ENCODE assay signal across 20 cellular contexts in the genomic region with DNA sequence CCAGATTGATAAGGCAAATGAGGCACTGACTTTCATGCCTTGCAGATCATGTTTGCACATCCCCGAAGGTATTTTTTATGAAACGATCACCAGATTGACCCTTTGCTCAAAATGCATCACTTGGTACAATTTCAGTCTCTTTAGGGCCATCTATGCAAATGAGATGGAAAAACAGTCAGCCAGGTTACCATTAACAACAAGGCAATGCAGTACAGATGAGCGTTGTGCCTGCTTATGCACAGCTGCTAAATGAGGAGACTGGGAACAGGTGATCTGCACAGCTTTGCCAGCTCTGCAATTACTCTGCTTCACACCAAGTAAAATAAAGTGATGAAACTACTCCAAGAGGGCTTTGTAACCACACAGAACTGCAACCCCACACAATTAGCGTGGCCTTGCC. TPM values are rescaled to one million over a fixed set of nuclear protein-coding genes. Genes with fewer than 3 reads are reported as not detected.
DNase-seq lines count a peak whose midpoint lies in the region; ATAC-seq, FAIRE-seq and TF ChIP-seq lines count a peak whose summit lies in the region.
"Had no signal": no experiment of that assay in that cellular context is flagged by ENCODE, and none has a peak within 500 bp of the region (broad histone marks: within the 10 kb centered on the region; RNA-seq: fewer than 3 reads in every experiment).

No MANE protein-coding gene starts in this region.

- H3K9me3 ChIP-seq in MM.1S (replicated peaks; ENCODE audit: insufficient read depth, low read length) (no peaks in the 10 kb centered on the region), tibial nerve (no peaks in the 10 kb centered on the region)
- no peaks in the 10 kb centered on the region for H3K9me3 ChIP-seq in CD4-positive, alpha-beta memory T cell (ENCODE audit: control insufficient read depth in 1 of 2, low read length in 2 of 2)
- H3K9me3 ChIP-seq: MG63 had no signal

- DNase-seq in COLO829 (ENCODE audit: low spot score) (peak; percentile 18), MM.1S (peak; percentile 38), bronchial epithelial cell (ENCODE audit: low read depth) (no peak), C1 segment of cervical spinal cord (lab: John Stamatoyannopoulos, UW) (no peak), tibial nerve (ENCODE audit: low spot score in 2 of 2) (no peak)
- DNase-seq in CD4-positive, alpha-beta memory T cell, result no peak
- DNase-seq: CD8-positive, alpha-beta memory T cell; GDM1; GOT3; MG63; NCI-H1105; NCI-H1694; NCI-H226; NCI-H524 treated with DMSO at 0.1 percent for 48 hours; PC-3 had no signal

- H3K4me2 ChIP-seq in MM.1S (ENCODE audit: low read depth, low read length), result no peak overlapping the region

- H3K9me3 Mint-ChIP-seq in CD4-positive, alpha-beta memory T cell, result peaks cover 0 to 4% (median 0%) of the 10 kb centered on the region in 8 donors
- H3K9me3 Mint-ChIP-seq: CD8-positive, alpha-beta memory T cell had no signal

- H3K79me2 ChIP-seq in MM.1S (ENCODE audit: low read length), result no peaks in the 10 kb centered on the region

- H3K36me3 ChIP-seq in MM.1S (replicated peaks; ENCODE audit: insufficient read depth, low read length) (no peaks in the 10 kb centered on the region), bronchial epithelial cell (ENCODE audit: control insufficient read depth, insufficient read depth, low read length) (no peaks in the 10 kb centered on the region), tibial nerve (no peaks in the 10 kb centered on the region)
- no peaks in the 10 kb centered on the region for H3K36me3 ChIP-seq in CD4-positive, alpha-beta memory T cell (ENCODE audit: insufficient read depth, low read length)
- H3K36me3 ChIP-seq: MG63 had no signal

- CTCF ChIA-PET in CD4-positive, alpha-beta memory T cell (lab: Charles Lee; ENCODE audit: partially characterized antibody), result no interaction called here

- intact Hi-C loops in CD4-positive, alpha-beta memory T cell (cut with micrococcal nuclease), result no loop called here

- H2AFZ ChIP-seq in MM.1S (ENCODE audit: low read length), result no peak overlapping the region

- H3K4me3 ChIP-seq in MM.1S (ENCODE audit: low read length), result no peak overlapping the region
- H3K4me3 ChIP-seq in bronchial epithelial cell (ENCODE audit: low read depth, low read length), result no peak overlapping the region
- H3K4me3 ChIP-seq in CD4-positive, alpha-beta memory T cell (ENCODE audit: low read length in 2 of 2), result no peak overlapping the region
- no peak overlapping the region for H3K4me3 ChIP-seq in tibial nerve
- H3K4me3 ChIP-seq: MG63 had no signal

- POLR2A ChIA-PET in CD4-positive, alpha-beta memory T cell (lab: Charles Lee; ENCODE audit: partially characterized antibody), result no interaction called here

- no peaks in the 10 kb centered on the region for H4K20me1 ChIP-seq in MM.1S (ENCODE audit: insufficient read depth, low read length)

- no peak overlapping the region for H3K9ac ChIP-seq in MM.1S (ENCODE audit: low read length)

- H3K27me3 ChIP-seq in MM.1S (replicated peaks; ENCODE audit: insufficient read depth, low read length) (no peaks in the 10 kb centered on the region), bronchial epithelial cell (ENCODE audit: control insufficient read depth, insufficient read depth, low read length) (no peaks in the 10 kb centered on the region), tibial nerve (no peaks in the 10 kb centered on the region)
- H3K27me3 ChIP-seq in CD4-positive, alpha-beta memory T cell (ENCODE audit: insufficient read depth, low read length), result no peaks in the 10 kb centered on the region
- H3K27me3 ChIP-seq: MG63 had no signal

- no peak for TF ChIP-seq EP300 in tibial nerve (IDR thresholded peaks at IDR 0.05)

- peak; percentile 62 for ATAC-seq in GM19324 (IDR thresholded peaks at IDR 0.05; ENCODE audit: low FRiP score, unreplicated experiment)
- ATAC-seq in GM19023 (IDR thresholded peaks at IDR 0.05; ENCODE audit: unreplicated experiment), result no peak
- ATAC-seq: PC-3 had no signal

- peaks cover 1 to 3% of the 10 kb centered on the region in 2 donors for H3K27me3 Mint-ChIP-seq in CD4-positive, alpha-beta memory T cell

- H3K4me1 ChIP-seq in MM.1S (ENCODE audit: low read length) (no peaks in the 10 kb centered on the region), tibial nerve (no peaks in the 10 kb centered on the region)
- no peaks in the 10 kb centered on the region for H3K4me1 ChIP-seq in CD4-positive, alpha-beta memory T cell (ENCODE audit: insufficient read depth, low read length)

- no peaks in the 10 kb centered on the region for H3K9me2 ChIP-seq in MM.1S (replicated peaks; ENCODE audit: insufficient read depth, low read length)

- H3K4me1 Mint-ChIP-seq in CD4-positive, alpha-beta memory T cell, result no peaks in the 10 kb centered on the region

- no peaks in the 10 kb centered on the region for H3K36me3 Mint-ChIP-seq in CD4-positive, alpha-beta memory T cell
- H3K36me3 Mint-ChIP-seq: CD8-positive, alpha-beta memory T cell had no signal

- H3K27ac ChIP-seq in MM.1S (ENCODE audit: low read length), result peak overlapping the region; percentile 5; the same call in 1 of the 2 replicates
- no peak overlapping the region for H3K27ac ChIP-seq in CD4-positive, alpha-beta memory T cell (ENCODE audit: low read depth, low read length)
- no peak overlapping the region for H3K27ac ChIP-seq in tibial nerve

- no peak for TF ChIP-seq POLR2A in tibial nerve (IDR thresholded peaks at IDR 0.05)

- WGBS in tibial nerve, 2 donors, result 76 to 78% methylated on average over 4 of the region's 4 CpGs

- no peak overlapping the region for H3K27ac Mint-ChIP-seq in CD4-positive, alpha-beta memory T cell
- H3K27ac Mint-ChIP-seq: CD8-positive, alpha-beta memory T cell had no signal

- no peak overlapping the region for H3K4me3 Mint-ChIP-seq in CD4-positive, alpha-beta memory T cell
- H3K4me3 Mint-ChIP-seq: CD8-positive, alpha-beta memory T cell had no signal

- TF ChIP-seq CTCF in MM.1S (IDR thresholded peaks at IDR 0.05; ENCODE audit: low read length) (no peak), bronchial epithelial cell (IDR thresholded peaks at IDR 0.05; ENCODE audit: insufficient read depth, low read length, severe bottlenecking) (no peak), tibial nerve (IDR thresholded peaks at IDR 0.05) (no peak)

- no peaks in the 10 kb centered on the region for H3F3A ChIP-seq in MM.1S (ENCODE audit: insufficient read depth, low read length)

- FAIRE-seq in bronchial epithelial cell (lab: Jason Lieb, UNC), result peak; percentile 79

RNA-seq across cellular contexts. Expression of a gene that starts 26.1 kb away (rescaled TPM):
- total RNA-seq in bronchial epithelial cell (under 0.01 TPM in 1 of 2 replicates, not detected in the other), tibial nerve (1 to 10 TPM; 1.2 to 3.1 (median 2.2) TPM)
- not detected for total RNA-seq in CD4-positive, alpha-beta memory T cell
- polyA plus RNA-seq in CD4-positive, alpha-beta memory T cell, result under 1 TPM in 1 of 2 donors, not detected in 1; 0.16 TPM
- total RNA-seq: A172; CD8-positive, alpha-beta memory T cell; PC-3; SK-MEL-5 had no signal
- polyA plus RNA-seq: BJ; CD8-positive, alpha-beta memory T cell had no signal

Comparison
In these comparisons a context has a peak if more than half of its experiments do, and no peak if none do; other contexts are left out.
1. DNase-seq: peak in COLO829 (single experiment) and MM.1S (single experiment); none in bronchial epithelial cell (single experiment), CD4-positive, alpha-beta memory T cell (0 of 5), C1 segment of cervical spinal cord (0 of 14) and tibial nerve (0 of 2).